Comparison of ENCODE assay signal across 1 cellular context in genomic region chr7:44101966-44102845, GRCh38.
TF ChIP-seq lines count a peak whose summit lies in the region.

No MANE protein-coding gene starts in this region.

TF ChIP-seq in SK-N-SH, 30 proteins besides CTCF, POLR2A, EP300 and RAD21:
- TF ChIP-seq USF2 (IDR thresholded peaks at IDR 0.05; ENCODE audit: borderline replicate concordance, low read depth, low read length), result no peak
- no peak for TF ChIP-seq GATA2 (CRISPR knock-in tag; IDR thresholded peaks at IDR 0.05)
- no peak for TF ChIP-seq ZBTB33 (IDR thresholded peaks at IDR 0.05; ENCODE audit: borderline replicate concordance, low read depth)
- TF ChIP-seq CHD2 (IDR thresholded peaks at IDR 0.05; ENCODE audit: low read length, partially characterized antibody), result no peak
- TF ChIP-seq NFIC (IDR thresholded peaks at IDR 0.05; ENCODE audit: borderline replicate concordance), result no peak; the same call in 1 of the 2 replicates
- TF ChIP-seq TAF1 (IDR thresholded peaks at IDR 0.05; ENCODE audit: borderline replicate concordance, low read depth, low read length), result no peak
- no peak for TF ChIP-seq MEF2A (IDR thresholded peaks at IDR 0.05; ENCODE audit: borderline replicate concordance, low read depth)
- no peak for TF ChIP-seq IRF3 (IDR thresholded peaks at IDR 0.05; ENCODE audit: low read depth, low read length)
- no peak for TF ChIP-seq POLR2AphosphoS5 (IDR thresholded peaks at IDR 0.05; ENCODE audit: low read depth, low read length)
- TF ChIP-seq YY1 (IDR thresholded peaks at IDR 0.05; ENCODE audit: low read depth), result no peak
- no peak for TF ChIP-seq MXI1 (IDR thresholded peaks at IDR 0.05; ENCODE audit: low read depth, low read length)
- TF ChIP-seq FOXM1 (IDR thresholded peaks at IDR 0.05; ENCODE audit: low read depth), result no peak
- TF ChIP-seq NRF1 (IDR thresholded peaks at IDR 0.05; ENCODE audit: low read depth, low read length), result no peak
- no peak for TF ChIP-seq PBX3 (IDR thresholded peaks at IDR 0.05)
- TF ChIP-seq GABPA (IDR thresholded peaks at IDR 0.05; ENCODE audit: low read depth), result peak; percentile 43; the same call in 1 of the 2 replicates
- TF ChIP-seq FOXJ3 (CRISPR knock-in tag; IDR thresholded peaks at IDR 0.05), result no peak
- peak; percentile 79 for TF ChIP-seq TCF12 (IDR thresholded peaks at IDR 0.05)
- TF ChIP-seq REST (IDR thresholded peaks at IDR 0.05; ENCODE audit: low read depth, low read length), result no peak
- TF ChIP-seq JUND (IDR thresholded peaks at IDR 0.05), result no peak; the same call in 1 of the 2 replicates
- TF ChIP-seq FOSL2 (IDR thresholded peaks at IDR 0.05; ENCODE audit: borderline replicate concordance, low read depth), result 0 out of 2 replicates have a peak, but pooled peaks have one; percentile 44
- peak; percentile 70 for TF ChIP-seq MAX (IDR thresholded peaks at IDR 0.05; ENCODE audit: low read depth)
- TF ChIP-seq ELF1 (IDR thresholded peaks at IDR 0.05), result no peak
- TF ChIP-seq TEAD4 (IDR thresholded peaks at IDR 0.05; ENCODE audit: borderline replicate concordance, insufficient read depth), result no peak
- no peak for TF ChIP-seq RXRA (IDR thresholded peaks at IDR 0.05; ENCODE audit: borderline replicate concordance, low read depth)
- no peak for TF ChIP-seq RFX5 (IDR thresholded peaks at IDR 0.05; ENCODE audit: low read length)
- no peak for TF ChIP-seq SIN3A (IDR thresholded peaks at IDR 0.05; ENCODE audit: borderline replicate concordance, low read depth, low read length)
- TF ChIP-seq SMC3 (IDR thresholded peaks at IDR 0.05; ENCODE audit: low read depth, low read length), result no peak
